In genomic region chr2:29615841-29616240, GRCh38 we compare ENCODE assay signal across 1 cellular context.
TF ChIP-seq lines count a peak whose summit lies in the region.

No MANE protein-coding gene starts in this region.

TF ChIP-seq in GM23338, 12 proteins besides CTCF, POLR2A, EP300 and RAD21 (continued from another document):
- no peak for TF ChIP-seq ZNF462 (CRISPR knock-in tag; IDR thresholded peaks at IDR 0.05)
- TF ChIP-seq JUNB (IDR thresholded peaks at IDR 0.05; ENCODE audit: unreplicated experiment): no peak
- TF ChIP-seq ZNF114 (CRISPR knock-in tag; IDR thresholded peaks at IDR 0.05): no peak
- no peak for TF ChIP-seq EZH2 (IDR thresholded peaks at IDR 0.05; ENCODE audit: low read depth, unreplicated experiment)
- no peak for TF ChIP-seq CREB1 (CRISPR knock-in tag; IDR thresholded peaks at IDR 0.05; ENCODE audit: low read depth)
- no peak for TF ChIP-seq ZNF331 (CRISPR knock-in tag; IDR thresholded peaks at IDR 0.05; ENCODE audit: low read depth)
